ENCODE assay signal across 8 cellular contexts in genomic region chr2:161090401-161090800, GRCh38.
A peak's percentile ranks its signal among the peaks of the same experiment; 100 is the strongest.
DNase-seq lines count a peak whose midpoint lies in the region; ATAC-seq and TF ChIP-seq lines count a peak whose summit lies in the region.

No MANE protein-coding gene starts in this region.

- no peaks in the 10 kb centered on the region for H3K27me3 Mint-ChIP-seq in activated naive CD4-positive, alpha-beta T cell treated with anti-CD3 and anti-CD28 coated beads for 36 hours (ENCODE audit: low read depth)

- H3K4me3 ChIP-seq in coronary artery (no peak overlapping the region), tibial nerve (no peak overlapping the region)

- no peaks in the 10 kb centered on the region for H3K9me3 Mint-ChIP-seq in activated naive CD4-positive, alpha-beta T cell treated with anti-CD3 and anti-CD28 coated beads for 36 hours

- peak; percentile 74 for DNase-seq in activated naive CD4-positive, alpha-beta T cell treated with anti-CD3 and anti-CD28 coated beads for 36 hours
- peak in 5 of 6 experiments; percentile 0 to 46 (median 15) for DNase-seq in stimulated activated naive CD4-positive, alpha-beta T cell (lab: John Stamatoyannopoulos, UW)
- DNase-seq in RWPE1 (ENCODE audit: low spot score) = no peak
- DNase-seq in T1000 (lab: John Stamatoyannopoulos, UW) = no peak
- no peak for DNase-seq in coronary artery (ENCODE audit: low spot score)
- no peak for DNase-seq in tibial nerve (ENCODE audit: low spot score in 2 of 2)

- peaks cover 33% of the 10 kb centered on the region for H3K4me1 Mint-ChIP-seq in activated naive CD4-positive, alpha-beta T cell treated with anti-CD3 and anti-CD28 coated beads for 36 hours (ENCODE audit: low read depth)

- H3K36me3 ChIP-seq in tibial nerve = no peaks in the 10 kb centered on the region

- WGBS in tibial nerve, 2 donors = 74 to 80% methylated on average over 5 of the region's 5 CpGs

- intact Hi-C loops in activated naive CD4-positive, alpha-beta T cell treated with anti-CD3 and anti-CD28 coated beads for 36 hours (cut with micrococcal nuclease) = loop anchor here (1.0 to 5.0 kb wide), 5 partner anchors 13 to 72 kb away; partner anchors contain the start of gene TANK

- POLR2A ChIA-PET in RWPE1 (lab: Yijun Ruan, JAX; ENCODE audit: low non-redundant PET) = no interaction called here

- no peaks in the 10 kb centered on the region for H3K4me1 ChIP-seq in tibial nerve

- H3K27ac ChIP-seq in RWPE1 (no peak overlapping the region), coronary artery (no peak overlapping the region), tibial nerve (no peak overlapping the region)

- no peaks in the 10 kb centered on the region for H3K27me3 ChIP-seq in tibial nerve

- H3K27ac Mint-ChIP-seq in activated naive CD4-positive, alpha-beta T cell treated with anti-CD3 and anti-CD28 coated beads for 36 hours = peak overlapping the region; percentile 68

- no peak for TF ChIP-seq EP300 in tibial nerve (IDR thresholded peaks at IDR 0.05)

- H3K9me3 ChIP-seq in tibial nerve = no peaks in the 10 kb centered on the region

- H3K36me3 Mint-ChIP-seq in activated naive CD4-positive, alpha-beta T cell treated with anti-CD3 and anti-CD28 coated beads for 36 hours (ENCODE audit: low read depth) = no peaks in the 10 kb centered on the region

- TF ChIP-seq POLR2A in tibial nerve (IDR thresholded peaks at IDR 0.05) = no peak

- TF ChIP-seq CTCF in RWPE1 (conservative IDR thresholded peaks at IDR 0.05; ENCODE audit: low read depth) (no peak), coronary artery (IDR thresholded peaks at IDR 0.05) (no peak), tibial nerve (IDR thresholded peaks at IDR 0.05) (no peak)

- ATAC-seq in GM19468 (IDR thresholded peaks at IDR 0.05; ENCODE audit: extremely low read depth, unreplicated experiment) = peak; percentile 21
- peak; percentile 40 for ATAC-seq in HG03457 (IDR thresholded peaks at IDR 0.05; ENCODE audit: unreplicated experiment)

- CTCF ChIA-PET in activated naive CD4-positive, alpha-beta T cell treated with anti-CD3 and anti-CD28 coated beads for 36 hours (lab: Charles Lee) = interaction anchor here (1.1 to 1.5 kb wide), 3 partner anchors 17 to 73 kb away, joined by 3 to 4 read pairs (median 3); no protein-coding TSS in a partner anchor
- CTCF ChIA-PET in RWPE1 (lab: Yijun Ruan, JAX) = no interaction called here

- no peak overlapping the region for H3K4me3 Mint-ChIP-seq in activated naive CD4-positive, alpha-beta T cell treated with anti-CD3 and anti-CD28 coated beads for 36 hours

Comparison
In these comparisons a context has a peak if more than half of its experiments do, and no peak if none do; other contexts are left out.
1. DNase-seq: peak in activated naive CD4-positive, alpha-beta T cell treated with anti-CD3 and anti-CD28 coated beads for 36 hours (single experiment) and stimulated activated naive CD4-positive, alpha-beta T cell (5 of 6); none in RWPE1 (single experiment), T1000 (single experiment), coronary artery (single experiment) and tibial nerve (0 of 2).